In genomic region chr2:174591740-174592139, GRCh38 we compare ENCODE assay signal across 12 cellular contexts. TPM values are rescaled to one million over a fixed set of nuclear protein-coding genes. Genes with fewer than 3 reads are reported as not detected.
DNase-seq lines count a peak whose midpoint lies in the region; ATAC-seq and TF ChIP-seq lines count a peak whose summit lies in the region.
"Had no signal": no experiment of that assay in that cellular context is flagged by ENCODE, and none has a peak within 500 bp of the region (broad histone marks: within the 10 kb centered on the region; RNA-seq: fewer than 3 reads in every experiment).

No MANE protein-coding gene starts in this region.

- H3F3A ChIP-seq in neural progenitor cell (ENCODE audit: low read depth): peaks cover 3% of the 10 kb centered on the region

- H3K4me3 Mint-ChIP-seq in activated naive CD4-positive, alpha-beta T cell treated with anti-CD3 and anti-CD28 coated beads for 36 hours: peak overlapping the region; percentile 3
- H3K4me3 Mint-ChIP-seq in effector memory CD8-positive, alpha-beta T cell: peak overlapping the region; percentile 77 to 91
- H3K4me3 Mint-ChIP-seq in neural progenitor cell: no peak overlapping the region
- H3K4me3 Mint-ChIP-seq: nephron had no signal

- CTCF ChIA-PET in activated naive CD4-positive, alpha-beta T cell treated with anti-CD3 and anti-CD28 coated beads for 36 hours (lab: Charles Lee): interaction anchor here (1.0 to 17.7 kb wide), 5 partner anchors 11 to 96 kb away, joined by 3 to 224 read pairs (median 7); no protein-coding TSS in a partner anchor
- CTCF ChIA-PET in RWPE1 (lab: Yijun Ruan, JAX): interaction anchor here (1.1 kb wide), 1 partner anchor 13 kb away, joined by 3 read pairs; no protein-coding TSS in a partner anchor

- peaks cover 30% of the 10 kb centered on the region for H3K36me3 Mint-ChIP-seq in activated naive CD4-positive, alpha-beta T cell treated with anti-CD3 and anti-CD28 coated beads for 36 hours (ENCODE audit: low read depth)
- peaks cover 81% of the 10 kb centered on the region for H3K36me3 Mint-ChIP-seq in effector memory CD8-positive, alpha-beta T cell (ENCODE audit: insufficient read depth)
- H3K36me3 Mint-ChIP-seq in neural progenitor cell: no peaks in the 10 kb centered on the region

- no peak for DNase-seq in activated naive CD4-positive, alpha-beta T cell treated with anti-CD3 and anti-CD28 coated beads for 36 hours
- DNase-seq in activated naive CD4-positive, alpha-beta T cell treated with anti-CD3 and anti-CD28 coated beads, Interleukin-2, amount 50 U/mL, for 16 hours: no peak
- no peak for DNase-seq in effector memory CD8-positive, alpha-beta T cell
- DNase-seq in tibial artery: no peak
- DNase-seq in RWPE1 (ENCODE audit: low spot score): no peak
- no peak for DNase-seq in DMS153 (lab: John Stamatoyannopoulos, UW)
- no peak for DNase-seq in neural progenitor cell (ENCODE audit: low spot score)
- DNase-seq: amygdala, NCI-H1436, NCI-H748 treated with DMSO at 0.1 percent for 48 hours had no signal

- H3K27ac ChIP-seq in tibial artery: peak overlapping the region; percentile 9 to 51
- no peak overlapping the region for H3K27ac ChIP-seq in RWPE1
- H3K27ac ChIP-seq in neural progenitor cell: no peak overlapping the region

- H3K9me3 ChIP-seq in tibial artery: no peaks in the 10 kb centered on the region
- H3K9me3 ChIP-seq in neural progenitor cell (ENCODE audit: low read depth): no peaks in the 10 kb centered on the region

- no peaks in the 10 kb centered on the region for H3K36me3 ChIP-seq in tibial artery
- H3K36me3 ChIP-seq in neural progenitor cell: no peaks in the 10 kb centered on the region

- H3K27ac Mint-ChIP-seq in activated naive CD4-positive, alpha-beta T cell treated with anti-CD3 and anti-CD28 coated beads for 36 hours: peak overlapping the region; percentile 91
- H3K27ac Mint-ChIP-seq in effector memory CD8-positive, alpha-beta T cell: peak overlapping the region; percentile 98 to 100
- H3K27ac Mint-ChIP-seq in neural progenitor cell: no peak overlapping the region

- H3K4me1 ChIP-seq in tibial artery (peaks cover 0 to 96% (median 44%) of the 10 kb centered on the region in 4 donors), neural progenitor cell (peaks cover 20% of the 10 kb centered on the region)

- POLR2A ChIA-PET in RWPE1 (lab: Yijun Ruan, JAX; ENCODE audit: low non-redundant PET): no interaction called here

- no peaks in the 10 kb centered on the region for H3K27me3 Mint-ChIP-seq in activated naive CD4-positive, alpha-beta T cell treated with anti-CD3 and anti-CD28 coated beads for 36 hours (ENCODE audit: low read depth)
- no peaks in the 10 kb centered on the region for H3K27me3 Mint-ChIP-seq in effector memory CD8-positive, alpha-beta T cell
- no peaks in the 10 kb centered on the region for H3K27me3 Mint-ChIP-seq in neural progenitor cell (ENCODE audit: insufficient read depth, low read depth)

- no peaks in the 10 kb centered on the region for H3K9me3 Mint-ChIP-seq in activated naive CD4-positive, alpha-beta T cell treated with anti-CD3 and anti-CD28 coated beads for 36 hours
- H3K9me3 Mint-ChIP-seq in effector memory CD8-positive, alpha-beta T cell: no peaks in the 10 kb centered on the region
- H3K9me3 Mint-ChIP-seq in neural progenitor cell: no peaks in the 10 kb centered on the region
- H3K9me3 Mint-ChIP-seq: nephron had no signal

- H3K4me3 ChIP-seq in tibial artery (no peak overlapping the region), neural progenitor cell (no peak overlapping the region)

- TF ChIP-seq CTCF in tibial artery (IDR thresholded peaks at IDR 0.05): no peak
- no peak for TF ChIP-seq CTCF in RWPE1 (conservative IDR thresholded peaks at IDR 0.05; ENCODE audit: low read depth)
- no peak for TF ChIP-seq CTCF in neural progenitor cell (IDR thresholded peaks at IDR 0.05)

- H3K4me2 ChIP-seq in neural progenitor cell: no peak overlapping the region

- H4K20me1 ChIP-seq in neural progenitor cell (ENCODE audit: low read depth): no peaks in the 10 kb centered on the region

- no peak overlapping the region for H2AFZ ChIP-seq in neural progenitor cell (replicated peaks)

- intact Hi-C loops in activated naive CD4-positive, alpha-beta T cell treated with anti-CD3 and anti-CD28 coated beads for 36 hours (cut with micrococcal nuclease): loop anchor here (2.0 kb wide), 1 partner anchor 627 kb away; the partner anchor contains the start of gene SP3
- intact Hi-C loops in tibial artery (cut with DNase I; ENCODE audit: low total_unique reads): no loop called here

- H3K27me3 ChIP-seq in tibial artery (no peaks in the 10 kb centered on the region), neural progenitor cell (no peaks in the 10 kb centered on the region)

- no peaks in the 10 kb centered on the region for H3K79me2 ChIP-seq in neural progenitor cell (ENCODE audit: low read depth)

- no peak overlapping the region for H3K9ac ChIP-seq in neural progenitor cell

- peaks cover 62% of the 10 kb centered on the region for H3K4me1 Mint-ChIP-seq in activated naive CD4-positive, alpha-beta T cell treated with anti-CD3 and anti-CD28 coated beads for 36 hours (ENCODE audit: low read depth)
- H3K4me1 Mint-ChIP-seq in effector memory CD8-positive, alpha-beta T cell (ENCODE audit: low read depth in 2 of 2): peaks cover 54 to 61% of the 10 kb centered on the region in 2 donors
- peaks cover 24% of the 10 kb centered on the region for H3K4me1 Mint-ChIP-seq in neural progenitor cell

- peak; percentile 2; the same call in 2 of the 3 replicates for ATAC-seq in SK-N-SH treated with all-trans-retinoic acid at 6 μM for 48 hours
- ATAC-seq in effector memory CD8-positive, alpha-beta T cell (replicated peaks): no peak

TF ChIP-seq in SK-N-SH treated with all-trans-retinoic acid at 6 μM for 48 hours, 23 proteins besides CTCF, POLR2A, EP300 and RAD21 (continues in another document):
- no peak for TF ChIP-seq ZC3H10 (CRISPR knock-in tag; IDR thresholded peaks at IDR 0.05)
- TF ChIP-seq ZFP30 (CRISPR knock-in tag; IDR thresholded peaks at IDR 0.05): no peak
- no peak for TF ChIP-seq CSDC2 (CRISPR knock-in tag; IDR thresholded peaks at IDR 0.05)
- TF ChIP-seq ISL1 (CRISPR knock-in tag; IDR thresholded peaks at IDR 0.05): no peak
- no peak for TF ChIP-seq TCF4 (CRISPR knock-in tag; IDR thresholded peaks at IDR 0.05; ENCODE audit: borderline replicate concordance)
- TF ChIP-seq ARNTL (CRISPR knock-in tag; IDR thresholded peaks at IDR 0.05; ENCODE audit: borderline replicate concordance, low read depth): no peak
- no peak for TF ChIP-seq ZNF8 (CRISPR knock-in tag; IDR thresholded peaks at IDR 0.05)
- TF ChIP-seq CSRNP3 (CRISPR knock-in tag; IDR thresholded peaks at IDR 0.05): no peak
- TF ChIP-seq ZNF70 (CRISPR knock-in tag; IDR thresholded peaks at IDR 0.05): no peak
- no peak for TF ChIP-seq ZFP3 (CRISPR knock-in tag; IDR thresholded peaks at IDR 0.05)
- TF ChIP-seq BACH2 (CRISPR knock-in tag; IDR thresholded peaks at IDR 0.05; ENCODE audit: borderline replicate concordance): no peak
- TF ChIP-seq OSR1 (CRISPR knock-in tag; IDR thresholded peaks at IDR 0.05): no peak
- no peak for TF ChIP-seq ESRRG (CRISPR knock-in tag; IDR thresholded peaks at IDR 0.05)
- no peak for TF ChIP-seq TOX (CRISPR knock-in tag; IDR thresholded peaks at IDR 0.05; ENCODE audit: borderline replicate concordance)
- no peak for TF ChIP-seq TSHZ2 (CRISPR knock-in tag; IDR thresholded peaks at IDR 0.05)
- TF ChIP-seq SNAI2 (CRISPR knock-in tag; IDR thresholded peaks at IDR 0.05): no peak
- no peak for TF ChIP-seq PPARA (CRISPR knock-in tag; IDR thresholded peaks at IDR 0.05; ENCODE audit: borderline replicate concordance)
- no peak for TF ChIP-seq GLIS3 (CRISPR knock-in tag; IDR thresholded peaks at IDR 0.05)

RNA-seq across cellular contexts. Expression of gene WIPF1, which starts 5.9 kb away (rescaled TPM):
- 100 to 1,000 TPM; 167 TPM for total RNA-seq in activated naive CD4-positive, alpha-beta T cell treated with anti-CD3 and anti-CD28 coated beads for 36 hours
- 14.6 and 17.2 TPM in 2 replicates for total RNA-seq in neural progenitor cell (ENCODE audit: low replicate concordance)

Comparison
In these comparisons a context has a peak if more than half of its experiments do, and no peak if none do; other contexts are left out.
1. H3K27ac ChIP-seq: peak in tibial artery (2 of 2); none in RWPE1 (single experiment) and neural progenitor cell (single experiment).